In genomic region chr21:32278068-32278467, GRCh38 we compare ENCODE assay signal across 1 cellular context.
TF ChIP-seq lines count a peak whose summit lies in the region.

No MANE protein-coding gene starts in this region.

TF ChIP-seq in GM23338, 12 proteins besides CTCF, POLR2A, EP300 and RAD21 (continued from another document):
- TF ChIP-seq ZNF462 (CRISPR knock-in tag; IDR thresholded peaks at IDR 0.05) (no peak), NANOG (IDR thresholded peaks at IDR 0.05; ENCODE audit: borderline replicate concordance) (no peak), ETS1 (IDR thresholded peaks at IDR 0.05) (no peak)
TF ChIP-seq in GM23338: peak in this region for 0.
